8 cellular contexts compared by ENCODE assay signal in the genomic region with DNA sequence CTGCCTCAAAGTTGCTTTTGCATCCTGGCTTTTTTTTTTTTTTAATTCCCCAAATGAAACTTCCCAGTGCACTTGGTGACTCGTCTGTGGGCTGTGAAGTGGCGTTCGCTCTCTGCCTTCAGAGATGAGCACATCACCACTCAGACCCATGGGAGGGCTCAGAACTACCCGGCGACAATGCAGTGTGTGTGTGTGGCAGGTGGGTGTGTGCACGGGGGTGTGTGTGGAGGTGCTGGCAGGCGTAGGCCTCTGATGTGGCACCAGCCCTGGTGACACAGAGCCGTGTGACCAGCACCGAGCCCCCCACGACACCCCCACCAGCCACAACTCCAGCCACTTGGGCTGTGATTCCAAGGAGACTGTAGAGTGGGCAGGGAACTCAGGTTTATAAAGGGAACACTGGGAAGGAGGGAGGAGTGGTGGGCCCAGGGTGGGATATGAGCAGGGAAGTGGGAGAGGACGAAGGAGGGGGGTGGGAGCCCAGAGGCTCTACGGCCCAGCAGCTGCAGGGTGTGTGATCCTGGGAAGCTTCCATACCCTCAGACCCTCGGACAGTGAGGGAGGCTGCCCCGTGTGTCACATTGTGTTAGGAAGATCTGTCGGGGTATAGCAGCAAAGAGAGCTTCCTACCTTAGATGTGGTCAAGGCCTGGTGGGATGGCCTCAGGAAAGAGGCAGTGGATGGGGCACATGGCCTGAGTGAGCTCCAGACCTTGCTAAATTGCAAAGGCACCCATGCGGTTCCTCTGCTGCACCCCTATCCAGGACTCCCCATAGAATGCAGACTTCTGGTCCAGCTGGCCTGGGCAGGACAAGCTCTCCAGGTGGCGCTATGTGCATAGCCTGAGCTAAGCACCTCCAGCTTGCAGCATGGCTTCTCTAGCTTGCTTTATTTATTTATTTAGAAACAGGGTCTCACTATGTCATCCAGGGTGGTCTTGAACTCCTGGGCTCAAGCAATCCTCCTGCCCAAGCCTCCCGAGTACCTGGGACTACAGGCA. TPM values are rescaled to one million over a fixed set of nuclear protein-coding genes. Genes with fewer than 3 reads are reported as not detected.
A peak's percentile ranks its signal among the peaks of the same experiment; 100 is the strongest.
DNase-seq lines count a peak whose midpoint lies in the region; ATAC-seq, FAIRE-seq and TF ChIP-seq lines count a peak whose summit lies in the region.

No MANE protein-coding gene starts in this region.

- dilution Hi-C loops in IMR-90 (cut with HindIII; ENCODE audit: low sequenced_read_pairs, unreplicated experiment), result no loop called here

- H3K4me1 ChIP-seq in IMR-90 (ENCODE audit: control insufficient read depth, insufficient read depth, low read length), result no peaks in the 10 kb centered on the region
- H3K4me1 ChIP-seq in GM12878 (ENCODE audit: control insufficient read depth, insufficient read depth, low read length), result peaks cover 11% of the 10 kb centered on the region

- peak overlapping the region; percentile 51 for H2AK9ac ChIP-seq in IMR-90 (replicated peaks; ENCODE audit: low read depth, low read length, poor library complexity)

- ATAC-seq in IMR-90 (ENCODE audit: low read depth), result peak; percentile 94
- peak; percentile 83 for ATAC-seq in GM12878
- ATAC-seq in left colon, result peak; percentile 78
- ATAC-seq in HG03469 (IDR thresholded peaks at IDR 0.05; ENCODE audit: unreplicated experiment), result no peak
- ATAC-seq in GM21576 (IDR thresholded peaks at IDR 0.05; ENCODE audit: unreplicated experiment), result no peak
- ATAC-seq in GM19452 (IDR thresholded peaks at IDR 0.05; ENCODE audit: unreplicated experiment), result no peak

- H3K27ac ChIP-seq in IMR-90 (ENCODE audit: insufficient read depth, low read length) (no peak overlapping the region), GM12878 (ENCODE audit: control insufficient read depth, insufficient read depth) (no peak overlapping the region), substantia nigra (ENCODE audit: low read depth, low read length, poor library complexity, severe bottlenecking) (no peak overlapping the region)

- no peak overlapping the region for H3K23ac ChIP-seq in IMR-90 (ENCODE audit: low read depth, low read length)

- no peaks in the 10 kb centered on the region for H3K36me3 ChIP-seq in IMR-90 (ENCODE audit: control insufficient read depth, insufficient read depth, low read length)
- H3K36me3 ChIP-seq in GM12878 (ENCODE audit: control insufficient read depth in 2 of 2, insufficient read depth in 2 of 2, low read length in 1 of 2), result no peaks in the 10 kb centered on the region

- CTCF ChIA-PET in IMR-90 (lab: Yijun Ruan, JAX), result interaction anchor here (0.8 to 2.4 kb wide), 6 partner anchors 14 to 78 kb away, joined by 3 to 34 read pairs (median 8); no protein-coding TSS in a partner anchor
- CTCF ChIA-PET in GM12878 (lab: Yijun Ruan, JAX), result interaction anchor here (0.6 to 15.8 kb wide), 13 partner anchors 9 to 266 kb away, joined by 3 to 419 read pairs (median 4); no protein-coding TSS in a partner anchor

- H3K18ac ChIP-seq in IMR-90 (ENCODE audit: low read depth, low read length), result no peak overlapping the region

- FAIRE-seq in GM12878 (lab: Jason Lieb, UNC), result no peak

- H3K9ac ChIP-seq in IMR-90 (ENCODE audit: low read depth, low read length), result no peak overlapping the region
- H3K9ac ChIP-seq in GM12878 (ENCODE audit: control insufficient read depth, insufficient read depth, low read length), result no peak overlapping the region

- H3K14ac ChIP-seq in IMR-90 (replicated peaks; ENCODE audit: low read depth, low read length), result no peak overlapping the region

- POLR2A ChIA-PET in IMR-90 (lab: Charles Lee; ENCODE audit: unreplicated experiment), result no interaction called here
- POLR2A ChIA-PET in GM12878 (lab: Charles Lee), result interaction anchor here (1.3 kb wide), 1 partner anchor 64 kb away, joined by 4 read pairs; no protein-coding TSS in a partner anchor

- TF ChIP-seq POLR2A in IMR-90 (IDR thresholded peaks at IDR 0.05; ENCODE audit: low read depth, low read length) (no peak), GM12878 (IDR thresholded peaks at IDR 0.05; ENCODE audit: low read depth, low read length) (no peak)

- WGBS in IMR-90 (ENCODE audit: extremely low coverage in 2 of 2, insufficient read length in 1 of 2), 2 experiments, result 38% methylated on average over 1 of the region's 18 CpGs; no CpG with 5 or more reads in 1 of the 2 experiments
- 21% methylated on average over 15 of the region's 18 CpGs for WGBS in GM12878 (ENCODE audit: insufficient coverage, insufficient replicate concordance, low lambda C conversion rate, missing lambda C conversion rate)

- H2BK120ac ChIP-seq in IMR-90 (ENCODE audit: low read depth, low read length), result no peak overlapping the region

- TF ChIP-seq RAD21 in IMR-90 (IDR thresholded peaks at IDR 0.05; ENCODE audit: low read length), result peak; percentile 87
- peak; percentile 80 for TF ChIP-seq RAD21 in GM12878 (IDR thresholded peaks at IDR 0.05; ENCODE audit: insufficient read depth, low read depth, low read length)

- H3K79me2 ChIP-seq in GM12878 (ENCODE audit: control insufficient read depth, insufficient read depth, low read length), result no peaks in the 10 kb centered on the region

- no peak overlapping the region for H3K4ac ChIP-seq in IMR-90 (ENCODE audit: low read depth, low read length)

- in situ Hi-C loops in IMR-90 (cut with MboI; ENCODE audit: low sequenced_read_pairs) (no loop called here), GM12878 (cut with MboI) (no loop called here)

- H3K4me2 ChIP-seq in IMR-90 (ENCODE audit: low read depth, low read length) (no peak overlapping the region), GM12878 (ENCODE audit: control insufficient read depth, insufficient read depth) (no peak overlapping the region)

- SMC1A ChIA-PET in GM12878 (lab: Charles Lee; ENCODE audit: uncharacterized antibody, unreplicated experiment), result interaction anchor here (0.9 to 9.1 kb wide), 13 partner anchors 13 to 129 kb away, joined by 3 to 96 read pairs (median 7); no protein-coding TSS in a partner anchor

- BruUV-seq in IMR-90 (replicated peaks; lab: Mats Ljungman, UMichigan), result no TSS peak
- no TSS peak for BruUV-seq in GM12878 (replicated peaks; lab: Mats Ljungman, UMichigan)

- no peak overlapping the region for H4K8ac ChIP-seq in IMR-90 (ENCODE audit: low read depth in 2 of 2, low read length in 2 of 2)

- H4K20me1 ChIP-seq in IMR-90 (ENCODE audit: insufficient read depth, low read length), result no peaks in the 10 kb centered on the region
- no peaks in the 10 kb centered on the region for H4K20me1 ChIP-seq in GM12878 (ENCODE audit: control insufficient read depth, insufficient read depth)

- no peak overlapping the region for H3K56ac ChIP-seq in IMR-90 (ENCODE audit: extremely low read depth, insufficient read depth, low read length)

- H3K9me3 ChIP-seq in IMR-90 (ENCODE audit: control insufficient read depth, insufficient read depth, low read length) (no peaks in the 10 kb centered on the region), GM12878 (replicated peaks; ENCODE audit: control insufficient read depth, insufficient read depth, low read length) (no peaks in the 10 kb centered on the region)

- no peak overlapping the region for H4K5ac ChIP-seq in IMR-90 (ENCODE audit: low read depth, low read length)

- no peak overlapping the region for H4K91ac ChIP-seq in IMR-90 (ENCODE audit: insufficient read depth, low read depth, low read length)

- H3K27me3 ChIP-seq in IMR-90 (ENCODE audit: control insufficient read depth, insufficient read depth, low read length) (peaks cover 6% of the 10 kb centered on the region; the same call in 1 of the 2 replicates), GM12878 (replicated peaks in 1 of 2; ENCODE audit: control insufficient read depth in 2 of 2, insufficient read depth in 2 of 2, low read length in 1 of 2) (no peaks in the 10 kb centered on the region)

- H3K9me1 ChIP-seq in IMR-90 (ENCODE audit: insufficient read depth, low read length), result no peaks in the 10 kb centered on the region

- RAD21 ChIA-PET in GM12878 (lab: Charles Lee; ENCODE audit: unreplicated experiment), result interaction anchor here (0.6 to 9.6 kb wide), 8 partner anchors 14 to 266 kb away, joined by 3 to 156 read pairs (median 6); no protein-coding TSS in a partner anchor

- DNase-seq in Daoy (ENCODE audit: low read depth) (peak; percentile 46), IMR-90 (peak; percentile 63), GM12878 (ENCODE audit: low read depth, low spot score) (no peak), left colon (peak in 1 of 2 donors; percentile 72), substantia nigra (lab: John Stamatoyannopoulos, UW) (no peak)

- no peak for TF ChIP-seq EP300 in GM12878 (IDR thresholded peaks at IDR 0.05; ENCODE audit: borderline replicate concordance in 1 of 2, control insufficient read depth in 1 of 2, low read depth in 2 of 2, low read length in 2 of 2)

- no peaks in the 10 kb centered on the region for H3K79me1 ChIP-seq in IMR-90 (ENCODE audit: low read depth in 1 of 2, low read length in 2 of 2)

- H2BK15ac ChIP-seq in IMR-90 (ENCODE audit: low read depth, low read length), result no peak overlapping the region

- H2BK5ac ChIP-seq in IMR-90 (ENCODE audit: low read depth, low read length, poor library complexity, severe bottlenecking), result no peak overlapping the region

- no peak overlapping the region for H3K4me3 ChIP-seq in IMR-90 (ENCODE audit: insufficient read depth, low read depth, low read length)
- H3K4me3 ChIP-seq in GM12878, result no peak overlapping the region

- no peak overlapping the region for H2BK20ac ChIP-seq in IMR-90 (ENCODE audit: low read depth, low read length)

- no peak overlapping the region for H2AK5ac ChIP-seq in IMR-90 (ENCODE audit: low read depth, low read length)

- intact Hi-C loops in IMR-90 (cut with micrococcal nuclease), result loop anchor here (1.0 kb wide), 1 partner anchor 63 kb away; no protein-coding TSS in a partner anchor
- intact Hi-C loops in GM12878 (cut with micrococcal nuclease; ENCODE audit: unreplicated experiment), result loop anchor here (1.0 kb wide), 1 partner anchor 63 kb away; no protein-coding TSS in a partner anchor
- intact Hi-C loops in left colon (cut with DNase I, micrococcal nuclease), result no loop called here

- TF ChIP-seq CTCF in IMR-90 (conservative IDR thresholded peaks at IDR 0.05; ENCODE audit: low read depth, low read length) (peak; percentile 80), GM12878 (IDR thresholded peaks at IDR 0.05 in 2 of 3, conservative IDR thresholded peaks at IDR 0.05 in 1 of 3; ENCODE audit: control insufficient read depth in 2 of 3, extremely low read depth in 1 of 3, insufficient read depth in 1 of 3, low read depth in 3 of 3, low read length in 3 of 3) (peak; percentile 57 to 64 (median 59))

- H2AFZ ChIP-seq in IMR-90 (replicated peaks; ENCODE audit: low read length, poor library complexity), result no peak overlapping the region
- no peak overlapping the region for H2AFZ ChIP-seq in GM12878 (ENCODE audit: control insufficient read depth, low read depth, low read length)

RNA-seq across cellular contexts. Expression of a gene that starts 5.8 kb away (rescaled TPM):
- 17.6 and 19.3 TPM in 2 replicates for total RNA-seq in Daoy (2014; rRNA removed; shearing (Covaris generic))
- total RNA-seq in IMR-90 (2012; rRNA removed) (9.7 TPM in 2 replicates), GM12878 (2014; rRNA removed) (1.4 and 1.9 TPM in 2 replicates), GM12878 (2014; rRNA removed; fragmentation: Illumina TruSeq; extraction: Trizol) (0.46 and 0.54 TPM in 2 replicates), GM12878 (2021) (4.1 and 4.6 TPM in 2 replicates), left colon (10 to 100 TPM in 1 of 2 donors, 1 to 10 TPM in 1; 8.3 to 14.7 TPM)
- polyA plus RNA-seq in IMR-90 (2012; rRNA removed) (42.4 and 47.7 TPM in 2 replicates), GM12878 (2011; rRNA removed) (0.65 and 3.3 TPM in 2 replicates), GM12878 (2014; fragmentation: Illumina TruSeq; extraction: Trizol) (0.33 and 1.0 TPM in 2 replicates), GM12878 (2014; fragmentation: Nextera tagmentation; extraction: Ambion mirVana) (under 1 TPM; 0.31 to 0.37 TPM), GM12878 (2014; rRNA removed) (2.1 and 2.9 TPM in 2 replicates), GM12878 (2016; fragmentation: Nextera tagmentation; extraction: Ambion mirVana) (1 to 10 TPM; 3.5 to 4.7 TPM)
- 22.0 and 71.4 TPM in 2 replicates for polyA plus RNA-seq in IMR-90 (2012; cell fraction: cytosol; rRNA removed)
- polyA plus RNA-seq in IMR-90 (2012; cell fraction: nucleus; rRNA removed; ENCODE audit: low replicate concordance), result 50.6 and 96.4 TPM in 2 replicates
- total RNA-seq in GM12878 (2013; cell fraction: nucleolus; rRNA removed), result 5.3 TPM in 2 replicates
- polyA plus RNA-seq in GM12878 (2011; ENCODE audit: low read depth), result 2.0 TPM
- 4.1 and 5.2 TPM in 2 replicates for polyA plus RNA-seq in GM12878 (2011; cell fraction: cytosol; rRNA removed)
- polyA plus RNA-seq in GM12878 (2011; cell fraction: nucleus; rRNA removed), result 20.4 and 24.6 TPM in 2 replicates
- 2.8 and 3.4 TPM in 2 replicates for polyA plus RNA-seq in GM12878 (2012)
- 2.9 and 10.5 TPM in 2 replicates for polyA minus RNA-seq in GM12878 (2011; rRNA and poly(A)+ RNA removed)
- polyA minus RNA-seq in GM12878 (2011; cell fraction: cytosol; rRNA and poly(A)+ RNA removed), result 2.1 and 3.0 TPM in 2 replicates
- polyA minus RNA-seq in GM12878 (2011; cell fraction: nucleus; rRNA and poly(A)+ RNA removed), result 2.1 and 3.3 TPM in 2 replicates

Comparison
In these comparisons a context has a peak if more than half of its experiments do, and no peak if none do; other contexts are left out.
1. DNase-seq: peak in Daoy (single experiment) and IMR-90 (single experiment); none in GM12878 (single experiment) and substantia nigra (0 of 49).
2. ATAC-seq: peak in IMR-90 (single experiment), GM12878 (single experiment) and left colon (single experiment); none in HG03469 (single experiment), GM21576 (single experiment) and GM19452 (single experiment).
3. intact Hi-C loops: an anchor here in IMR-90 (1.0 kb wide) and GM12878 (1.0 kb wide); none called in left colon.